In the genomic region with DNA sequence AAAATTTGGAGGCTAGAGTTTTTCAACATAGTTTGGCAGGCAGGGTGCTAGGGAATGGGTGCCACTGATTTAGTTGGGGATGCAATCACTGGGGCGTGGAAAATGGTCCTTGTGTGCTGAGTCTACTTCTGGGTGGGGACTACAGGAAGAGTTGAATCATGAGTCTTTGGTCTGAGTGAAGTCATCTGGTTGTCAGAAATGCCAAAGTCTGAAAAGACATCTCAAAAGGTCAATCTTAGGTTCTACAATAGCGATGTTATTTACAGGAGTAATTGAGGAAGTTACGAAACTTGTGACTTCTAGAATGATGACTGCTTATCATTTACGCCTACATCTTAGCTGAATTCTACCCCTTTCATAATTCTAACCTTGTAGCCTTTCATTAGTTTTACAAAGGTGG, we compare ENCODE assay signal across 18 cellular contexts.
DNase-seq lines count a peak whose midpoint lies in the region; ATAC-seq and TF ChIP-seq lines count a peak whose summit lies in the region.
"Had no signal": no experiment of that assay in that cellular context is flagged by ENCODE, and none has a peak within 500 bp of the region (broad histone marks: within the 10 kb centered on the region; RNA-seq: fewer than 3 reads in every experiment).

No MANE protein-coding gene starts in this region.

- CTCF ChIA-PET in mammary epithelial cell (lab: Charles Lee; ENCODE audit: low non-redundant PET): no interaction called here
- CTCF ChIA-PET in CD4-positive, alpha-beta T cell (lab: Charles Lee): no interaction called here

- H3K36me3 ChIP-seq in mammary epithelial cell (ENCODE audit: insufficient read depth, low read length): no peaks in the 10 kb centered on the region
- H3K36me3 ChIP-seq in right atrium auricular region: no peaks in the 10 kb centered on the region
- H3K36me3 ChIP-seq: ascending aorta, left lung, neural progenitor cell had no signal

- no peaks in the 10 kb centered on the region for H3K79me2 ChIP-seq in mammary epithelial cell (ENCODE audit: insufficient read depth, low read length)

- H3K9ac ChIP-seq in mammary epithelial cell (ENCODE audit: insufficient read depth, low read length): no peak overlapping the region
- H3K9ac ChIP-seq: neural progenitor cell had no signal

- no TSS peak for BruUV-seq in mammary epithelial cell (replicated peaks; lab: Mats Ljungman, UMichigan)

- in situ Hi-C loops in mammary epithelial cell (cut with MboI; ENCODE audit: low sequenced_read_pairs in 2 of 2): no loop called here

- DNase-seq in Right ventricle myocardium inferior (ENCODE audit: missing footprints) (no peak), cardiac septum (ENCODE audit: low spot score) (no peak), mammary epithelial cell (peak; percentile 20), right atrium auricular region (ENCODE audit: low spot score) (peak; percentile 66), T-helper 2 cell (no peak), RPMI8226 (no peak)
- no peak for DNase-seq in CD4-positive, alpha-beta T cell
- DNase-seq: activated CD4-positive, alpha-beta T cell treated with anti-CD3 and anti-CD28 coated beads, Interleukin-2, amount 50 U/mL, for 4 hours; Calu3; effector CD4-positive, alpha-beta T cell; left lung had no signal

- H3K4me1 ChIP-seq in mammary epithelial cell (ENCODE audit: insufficient read depth, low read length): no peaks in the 10 kb centered on the region
- peaks cover 0 to 7% of the 10 kb centered on the region in 2 donors for H3K4me1 ChIP-seq in right atrium auricular region
- H3K4me1 ChIP-seq: ascending aorta, left lung, neural progenitor cell had no signal

- TF ChIP-seq CTCF in mammary epithelial cell (conservative IDR thresholded peaks at IDR 0.05 in 1 of 2, IDR thresholded peaks at IDR 0.05 in 1 of 2; ENCODE audit: extremely low read depth in 1 of 2, insufficient read depth in 1 of 2, low read depth in 1 of 2, low read length in 2 of 2) (no peak), right atrium auricular region (IDR thresholded peaks at IDR 0.05) (no peak)
- TF ChIP-seq CTCF in CD4-positive, alpha-beta T cell (IDR thresholded peaks at IDR 0.05): no peak

- no peaks in the 10 kb centered on the region for H3K27me3 Mint-ChIP-seq in CD4-positive, alpha-beta T cell

- H3K27ac ChIP-seq in mammary epithelial cell (ENCODE audit: insufficient read depth, low read depth, low read length) (no peak overlapping the region), right atrium auricular region (no peak overlapping the region)
- H3K27ac ChIP-seq in CD4-positive, alpha-beta T cell (ENCODE audit: low read depth, low read length): no peak overlapping the region
- H3K27ac ChIP-seq: A549, ascending aorta, left lung, neural progenitor cell had no signal

- intact Hi-C loops in Right ventricle myocardium inferior (cut with DNase I) (no loop called here), cardiac septum (cut with DNase I) (no loop called here), mammary epithelial cell (cut with micrococcal nuclease) (no loop called here)
- intact Hi-C loops in CD4-positive, alpha-beta T cell (cut with DNase I, micrococcal nuclease): no loop called here

- dilution Hi-C loops in mammary epithelial cell (cut with HindIII; ENCODE audit: low sequenced_read_pairs): no loop called here

- peak; percentile 72 for ATAC-seq in Right ventricle myocardium inferior
- ATAC-seq in CD4-positive, alpha-beta T cell (ENCODE audit: poor library complexity): no peak
- ATAC-seq in HG03520 (IDR thresholded peaks at IDR 0.05; ENCODE audit: unreplicated experiment): no peak
- ATAC-seq: A549, HCT116, left lung, Panc1 had no signal

- no peaks in the 10 kb centered on the region for H4K20me1 ChIP-seq in mammary epithelial cell (ENCODE audit: insufficient read depth, low read length)

- H3K9me3 Mint-ChIP-seq in CD4-positive, alpha-beta T cell: peaks cover 4% of the 10 kb centered on the region
- H3K9me3 Mint-ChIP-seq: neural progenitor cell had no signal

- H3K4me3 ChIP-seq in mammary epithelial cell (replicated peaks in 1 of 3; ENCODE audit: insufficient read depth in 1 of 3, low read depth in 2 of 3, low read length in 3 of 3) (no peak overlapping the region), right atrium auricular region (no peak overlapping the region)
- H3K4me3 ChIP-seq: A549, ascending aorta, left lung, neural progenitor cell had no signal

- no peak overlapping the region for H3K4me2 ChIP-seq in mammary epithelial cell (ENCODE audit: insufficient read depth, low read depth, low read length)
- H3K4me2 ChIP-seq: A549, neural progenitor cell had no signal

- H3K4me3 Mint-ChIP-seq in CD4-positive, alpha-beta T cell: no peak overlapping the region
- H3K4me3 Mint-ChIP-seq: activated T-helper 1 cell treated with anti-CD3 and anti-CD28 coated beads, Interleukin-12 subunit alpha, Interleukin-12 subunit beta, Interleukin-2, Interleukin-4 antibody, amounts not matched to agents 30 ng/mL and 10 ng/mL and 1 ng/mL, durations not matched to agents 14 hours and 24 hours and 36 hours; neural progenitor cell had no signal

- peaks cover 27% of the 10 kb centered on the region for H3K36me3 Mint-ChIP-seq in CD4-positive, alpha-beta T cell (ENCODE audit: low read depth)
- H3K36me3 Mint-ChIP-seq: neural progenitor cell had no signal

- no peaks in the 10 kb centered on the region for H3K4me1 Mint-ChIP-seq in CD4-positive, alpha-beta T cell (ENCODE audit: low read depth)
- H3K4me1 Mint-ChIP-seq: neural progenitor cell had no signal

- H3K9me3 ChIP-seq in mammary epithelial cell (replicated peaks; ENCODE audit: insufficient read depth, low read length) (no peaks in the 10 kb centered on the region), right atrium auricular region (no peaks in the 10 kb centered on the region)
- H3K9me3 ChIP-seq in CD4-positive, alpha-beta T cell (ENCODE audit: control insufficient read depth, low read length): no peaks in the 10 kb centered on the region
- H3K9me3 ChIP-seq: A549, ascending aorta, left lung had no signal

- POLR2A ChIA-PET in CD4-positive, alpha-beta T cell (lab: Charles Lee): no interaction called here

- H3K27ac Mint-ChIP-seq in CD4-positive, alpha-beta T cell: no peak overlapping the region
- H3K27ac Mint-ChIP-seq: activated T-helper 1 cell treated with anti-CD3 and anti-CD28 coated beads, Interleukin-12 subunit alpha, Interleukin-12 subunit beta, Interleukin-2, Interleukin-4 antibody, amounts not matched to agents 30 ng/mL and 10 ng/mL and 1 ng/mL, durations not matched to agents 14 hours and 24 hours and 36 hours; neural progenitor cell had no signal

- no peak overlapping the region for H2AFZ ChIP-seq in mammary epithelial cell (ENCODE audit: low read depth, low read length)
- H2AFZ ChIP-seq: neural progenitor cell had no signal

- 93% methylated on average over 4 of the region's 4 CpGs for WGBS in mammary epithelial cell (ENCODE audit: low coverage, missing lambda C conversion rate)

- no peaks in the 10 kb centered on the region for H3K27me3 ChIP-seq in mammary epithelial cell (ENCODE audit: insufficient read depth, low read length)
- no peaks in the 10 kb centered on the region for H3K27me3 ChIP-seq in right atrium auricular region
- H3K27me3 ChIP-seq in CD4-positive, alpha-beta T cell (ENCODE audit: control insufficient read depth, insufficient read depth, low read length): no peaks in the 10 kb centered on the region
- H3K27me3 ChIP-seq: ascending aorta, left lung, neural progenitor cell had no signal

Comparison
In these comparisons a context has a peak if more than half of its experiments do, and no peak if none do; other contexts are left out.
1. DNase-seq: peak in mammary epithelial cell (single experiment) and right atrium auricular region (single experiment); none in Right ventricle myocardium inferior (single experiment), cardiac septum (single experiment), CD4-positive, alpha-beta T cell (0 of 10), T-helper 2 cell (0 of 5) and RPMI8226 (single experiment).